ENCODE assay signal across 1 cellular context in genomic region chr11:121931748-121932352, GRCh38.
A peak's percentile ranks its signal among the peaks of the same experiment; 100 is the strongest.
TF ChIP-seq lines count a peak whose summit lies in the region.

No MANE protein-coding gene starts in this region.

TF ChIP-seq in HepG2, 621 proteins besides CTCF, POLR2A, EP300 and RAD21 (continued from another document and continues in another):
- TF ChIP-seq KIAA2018 (CRISPR knock-in tag; IDR thresholded peaks at IDR 0.05; ENCODE audit: borderline replicate concordance), result no peak
- no peak for TF ChIP-seq ZNF468 (CRISPR knock-in tag; IDR thresholded peaks at IDR 0.05)
- no peak for TF ChIP-seq ZNF574 (CRISPR knock-in tag; IDR thresholded peaks at IDR 0.05)
- TF ChIP-seq HNRNPK (IDR thresholded peaks at IDR 0.05; ENCODE audit: low read depth, low read length, poor library complexity, severe bottlenecking), result no peak
- TF ChIP-seq ZNF713 (CRISPR knock-in tag; IDR thresholded peaks at IDR 0.05), result no peak
- TF ChIP-seq ZNF318 (CRISPR knock-in tag; IDR thresholded peaks at IDR 0.05), result no peak
- no peak for TF ChIP-seq ELF4 (CRISPR knock-in tag; IDR thresholded peaks at IDR 0.05; ENCODE audit: borderline replicate concordance)
- TF ChIP-seq ZFP90 (CRISPR knock-in tag; IDR thresholded peaks at IDR 0.05; ENCODE audit: borderline replicate concordance), result no peak
- TF ChIP-seq ZNF768 (CRISPR knock-in tag; IDR thresholded peaks at IDR 0.05), result no peak
- peak; percentile 24; the same call in 1 of the 2 replicates for TF ChIP-seq SMC3 (IDR thresholded peaks at IDR 0.05; ENCODE audit: low read length)
- TF ChIP-seq ZNF510 (CRISPR knock-in tag; IDR thresholded peaks at IDR 0.05; ENCODE audit: low read depth), result 0 out of 2 replicates have a peak, but pooled peaks have one; percentile 22
- TF ChIP-seq ARID4A (CRISPR knock-in tag; IDR thresholded peaks at IDR 0.05; ENCODE audit: borderline replicate concordance), result peak; percentile 39; the same call in 1 of the 2 replicates
- TF ChIP-seq ISL2 (CRISPR knock-in tag; IDR thresholded peaks at IDR 0.05), result peak; percentile 98
- TF ChIP-seq ZBTB46 (CRISPR knock-in tag; IDR thresholded peaks at IDR 0.05; ENCODE audit: borderline replicate concordance), result no peak
- no peak for TF ChIP-seq HOXA7 (CRISPR knock-in tag; IDR thresholded peaks at IDR 0.05)
- no peak for TF ChIP-seq ZNF572 (CRISPR knock-in tag; IDR thresholded peaks at IDR 0.05)
- TF ChIP-seq SETDB1 (CRISPR knock-in tag; IDR thresholded peaks at IDR 0.05; ENCODE audit: borderline replicate concordance), result no peak
- TF ChIP-seq ZNF296 (CRISPR knock-in tag; conservative IDR thresholded peaks at IDR 0.05), result no peak
- TF ChIP-seq NFKBIZ (CRISPR knock-in tag; IDR thresholded peaks at IDR 0.05), result peak; percentile 81
- TF ChIP-seq IRF2 (CRISPR knock-in tag; IDR thresholded peaks at IDR 0.05), result peak; percentile 87
- no peak for TF ChIP-seq ZNF335 (CRISPR knock-in tag; IDR thresholded peaks at IDR 0.05)
- TF ChIP-seq PHF5A (CRISPR knock-in tag; IDR thresholded peaks at IDR 0.05; ENCODE audit: low read depth, unreplicated experiment), result peak; percentile 54
- TF ChIP-seq ZFP62 (CRISPR knock-in tag; IDR thresholded peaks at IDR 0.05), result no peak
- TF ChIP-seq PRDM4 (CRISPR knock-in tag; IDR thresholded peaks at IDR 0.05; ENCODE audit: borderline replicate concordance), result no peak
